ENCODE assay signal across 8 cellular contexts in the genomic region with DNA sequence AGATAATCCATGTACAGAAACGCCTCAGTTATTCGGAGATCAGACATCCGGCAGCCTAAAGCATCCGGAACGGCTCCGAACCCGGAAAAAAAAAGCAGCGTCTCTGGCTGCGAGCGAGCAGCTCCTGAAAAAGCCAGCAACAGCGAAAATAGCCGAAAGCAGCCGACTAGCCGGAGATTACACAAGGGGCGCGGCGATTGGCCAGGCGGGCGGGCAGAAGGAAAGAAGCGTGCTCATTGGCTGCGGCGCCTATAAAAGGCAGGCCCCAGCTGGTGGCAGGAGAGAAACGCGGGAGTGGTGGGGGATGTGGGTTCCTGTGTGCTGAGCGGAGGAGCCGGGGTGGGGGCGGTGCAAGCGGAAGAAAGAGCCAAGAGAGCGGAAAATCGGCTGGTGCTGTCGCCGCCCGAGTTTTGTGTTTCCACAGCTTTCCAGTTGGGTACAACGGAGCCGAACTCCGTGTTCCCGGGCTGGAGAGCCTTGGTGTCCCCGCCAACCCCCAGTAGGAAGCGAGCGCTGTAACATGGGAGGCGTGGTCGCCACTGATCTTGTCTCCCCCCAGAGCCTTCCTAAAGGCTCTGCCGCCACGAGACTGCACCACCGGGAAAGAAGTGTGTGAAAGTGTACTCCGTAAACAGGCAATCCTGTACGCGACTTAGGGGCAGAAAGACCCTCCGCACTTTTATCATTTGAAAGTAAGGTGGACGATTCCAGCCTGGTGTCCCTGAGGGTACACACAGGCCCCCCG. TPM values are rescaled to one million over a fixed set of nuclear protein-coding genes. Genes with fewer than 3 reads are reported as not detected.
DNase-seq lines count a peak whose midpoint lies in the region; ATAC-seq and TF ChIP-seq lines count a peak whose summit lies in the region.

TSS of gene ARL15 (minus strand) at position 141 of the 745 bp plus-strand sequence.

- peaks cover 17 to 23% of the 10 kb centered on the region in 2 donors for H3K4me1 Mint-ChIP-seq in effector memory CD8-positive, alpha-beta T cell (ENCODE audit: low read depth in 2 of 2)
- H3K4me1 Mint-ChIP-seq in memory B cell: peaks cover 18% of the 10 kb centered on the region

- peak within 1 kb of the TSS; percentile 99 for H3K4me3 Mint-ChIP-seq in effector memory CD8-positive, alpha-beta T cell
- peak within 1 kb of the TSS; percentile 92 for H3K4me3 Mint-ChIP-seq in memory B cell

- DNase-seq in CMK (ENCODE audit: low read depth) (peak; percentile 88), GM20000 (ENCODE audit: low spot score) (peak; percentile 96), HT-29 (ENCODE audit: low spot score) (peak; percentile 98), NOMO-1 (lab: John Stamatoyannopoulos, UW; ENCODE audit: unreplicated experiment in 2 of 2) (peak; percentile 96 to 99), memory B cell (ENCODE audit: low spot score in 2 of 2) (peak; percentile 85 to 92)
- DNase-seq in activated CD8-positive, alpha-beta memory T cell treated with anti-CD3 and anti-CD28 coated beads for 4 hours (ENCODE audit: low read depth in 2 of 2): peak; percentile 94 to 96
- DNase-seq in effector memory CD8-positive, alpha-beta T cell: peak; percentile 95 to 97 (median 97)
- DNase-seq in stimulated activated CD8-positive, alpha-beta memory T cell treated with anti-CD3 and anti-CD28 coated beads, Interleukin-12 subunit alpha, Interleukin-12 subunit beta, amount 100 ng/mL, for 24 hours (ENCODE audit: extremely low read depth): peak; percentile 95

- H3K9me3 Mint-ChIP-seq in effector memory CD8-positive, alpha-beta T cell: no peaks in the 10 kb centered on the region
- H3K9me3 Mint-ChIP-seq in memory B cell: no peaks in the 10 kb centered on the region

- H3K36me3 Mint-ChIP-seq in effector memory CD8-positive, alpha-beta T cell (ENCODE audit: insufficient read depth): peaks cover 14% of the 10 kb centered on the region
- H3K36me3 Mint-ChIP-seq in memory B cell: no peaks in the 10 kb centered on the region

- H3K27ac Mint-ChIP-seq in effector memory CD8-positive, alpha-beta T cell: peak within 1 kb of the TSS; percentile 97 to 99
- peak within 1 kb of the TSS; percentile 82 for H3K27ac Mint-ChIP-seq in memory B cell

- peak; percentile 91 for ATAC-seq in effector memory CD8-positive, alpha-beta T cell (replicated peaks)
- ATAC-seq in memory B cell (ENCODE audit: low read depth): peak; percentile 94

- H3K27me3 Mint-ChIP-seq in effector memory CD8-positive, alpha-beta T cell: peaks cover 6 to 11% of the 10 kb centered on the region in 2 donors
- H3K27me3 Mint-ChIP-seq in memory B cell: no peaks in the 10 kb centered on the region

- TF ChIP-seq CTCF in GM20000 (IDR thresholded peaks at IDR 0.05; ENCODE audit: extremely low read depth, missing control alignments): no peak

RNA-seq across cellular contexts. Expression of gene ARL15, which starts in this region (rescaled TPM):
- 20.8 and 27.9 TPM in 2 replicates for total RNA-seq in HT-29 (2014; rRNA removed; shearing (Covaris generic))

Comparison
In these comparisons a context has a peak if more than half of its experiments do, and no peak if none do; other contexts are left out.
1. Peak in every context shown above with its lines: DNase-seq and ATAC-seq.